ENCODE assay signal across 16 cellular contexts in the genomic region with DNA sequence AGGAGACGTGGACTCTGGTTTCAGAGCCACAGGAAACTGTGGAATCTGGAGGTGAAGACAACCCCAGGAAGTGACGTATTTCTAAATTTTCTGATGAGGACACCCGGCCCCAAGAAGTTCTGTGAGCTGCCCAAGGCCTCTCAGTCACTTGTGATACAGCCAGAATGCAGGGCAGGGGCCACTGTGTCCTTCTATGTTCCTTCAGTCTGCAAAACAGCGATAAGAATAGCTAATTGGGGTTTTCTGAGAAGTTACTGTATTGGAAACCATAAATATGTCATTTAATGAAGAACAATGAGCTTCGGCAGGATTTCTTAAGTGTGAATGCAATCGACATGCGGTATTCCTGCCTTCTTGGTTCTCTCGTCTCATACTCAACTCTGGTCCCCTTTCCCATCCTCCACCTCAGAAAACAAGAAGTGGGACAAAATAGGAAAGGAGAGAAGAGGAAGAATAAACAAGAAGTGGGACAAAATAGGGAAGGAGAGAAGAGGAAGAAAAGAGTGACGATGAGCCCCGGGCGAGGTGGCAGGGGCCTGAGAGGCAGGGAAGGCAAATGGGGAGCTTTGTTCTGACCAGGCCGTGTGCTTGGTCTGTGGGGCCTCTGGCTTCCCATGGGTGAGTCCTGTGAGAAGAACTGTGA.
DNase-seq lines count a peak whose midpoint lies in the region; ATAC-seq and TF ChIP-seq lines count a peak whose summit lies in the region.
"Had no signal": no experiment of that assay in that cellular context is flagged by ENCODE, and none has a peak within 500 bp of the region (broad histone marks: within the 10 kb centered on the region; RNA-seq: fewer than 3 reads in every experiment).

No MANE protein-coding gene starts in this region.

- H3K4me3 Mint-ChIP-seq in nephron (no peak overlapping the region), immature natural killer cell (no peak overlapping the region)
- H3K4me3 Mint-ChIP-seq: activated T-cell treated with anti-CD3 and anti-CD28 coated beads, Interleukin-2, amount 50 U/mL, for 4 hours; neural crest cell had no signal

- intact Hi-C loops in left cardiac atrium (cut with DNase I) = no loop called here

- ATAC-seq in left cardiac atrium (peak; percentile 55 to 76), GM19467 (IDR thresholded peaks at IDR 0.05; ENCODE audit: unreplicated experiment) (no peak), HG03469 (IDR thresholded peaks at IDR 0.05; ENCODE audit: unreplicated experiment) (no peak)
- ATAC-seq: activated T-cell treated with anti-CD3 and anti-CD28 coated beads, Interleukin-2, amount 50 U/mL, for 4 hours had no signal

- H3K9me3 Mint-ChIP-seq in nephron (peaks cover 26% of the 10 kb centered on the region), immature natural killer cell (peaks cover 0 to 4% (median 0%) of the 10 kb centered on the region in 6 donors)

- peak; percentile 75 for DNase-seq in CD1c-positive myeloid dendritic cell (ENCODE audit: extremely low spot score)
- DNase-seq in SKM-1 (lab: John Stamatoyannopoulos, UW; ENCODE audit: unreplicated experiment) = peak; percentile 92
- no peak for DNase-seq in left cardiac atrium
- DNase-seq in NCI-H748 treated with DMSO at 0.1 percent for 48 hours (lab: John Stamatoyannopoulos, UW) = no peak
- no peak for DNase-seq in immature natural killer cell
- DNase-seq: activated CD4-positive, alpha-beta T cell treated with anti-CD3 and anti-CD28 coated beads for 4 hours; activated T-cell treated with anti-CD3 and anti-CD28 coated beads, Interleukin-2, amount 50 U/mL, for 4 hours; glutamatergic neuron; kidney glomerular epithelial cell; NCI-H1092 treated with DMSO at 0.1 percent for 48 hours; NCI-H226; stimulated activated naive CD4-positive, alpha-beta T cell treated with Interleukin-2 at 50 U/mL for 16 hours had no signal

- TF ChIP-seq CTCF in nephron (IDR thresholded peaks at IDR 0.05; ENCODE audit: unreplicated experiment in 3 of 3) = no peak

- H3K27ac Mint-ChIP-seq in nephron (peak overlapping the region; percentile 42 to 72 (median 64)), immature natural killer cell (no peak overlapping the region)

- H3K36me3 Mint-ChIP-seq in nephron (ENCODE audit: low read depth) = peaks cover 59% of the 10 kb centered on the region
- peaks cover 0 to 9% (median 0%) of the 10 kb centered on the region in 3 donors for H3K36me3 Mint-ChIP-seq in immature natural killer cell

- H3K4me1 Mint-ChIP-seq in nephron = peaks cover 25% of the 10 kb centered on the region
- peaks cover 0 to 8% of the 10 kb centered on the region in 2 donors for H3K4me1 Mint-ChIP-seq in immature natural killer cell
- H3K4me1 Mint-ChIP-seq: neural crest cell had no signal

- H3K27me3 Mint-ChIP-seq in nephron (ENCODE audit: low read depth) (no peaks in the 10 kb centered on the region), immature natural killer cell (ENCODE audit: low read depth in 3 of 3) (peaks cover 2 to 11% (median 4%) of the 10 kb centered on the region in 3 donors)

Comparison
In these comparisons a context has a peak if more than half of its experiments do, and no peak if none do; other contexts are left out.
1. DNase-seq: peak in CD1c-positive myeloid dendritic cell (single experiment) and SKM-1 (single experiment); none in left cardiac atrium (single experiment), NCI-H748 treated with DMSO at 0.1 percent for 48 hours (single experiment) and immature natural killer cell (0 of 3).
2. ATAC-seq: peak in left cardiac atrium (2 of 2); none in GM19467 (single experiment) and HG03469 (single experiment).
3. H3K27ac Mint-ChIP-seq: peak in nephron (3 of 3); none in immature natural killer cell (0 of 6).